18 cellular contexts compared by ENCODE assay signal in the genomic region with DNA sequence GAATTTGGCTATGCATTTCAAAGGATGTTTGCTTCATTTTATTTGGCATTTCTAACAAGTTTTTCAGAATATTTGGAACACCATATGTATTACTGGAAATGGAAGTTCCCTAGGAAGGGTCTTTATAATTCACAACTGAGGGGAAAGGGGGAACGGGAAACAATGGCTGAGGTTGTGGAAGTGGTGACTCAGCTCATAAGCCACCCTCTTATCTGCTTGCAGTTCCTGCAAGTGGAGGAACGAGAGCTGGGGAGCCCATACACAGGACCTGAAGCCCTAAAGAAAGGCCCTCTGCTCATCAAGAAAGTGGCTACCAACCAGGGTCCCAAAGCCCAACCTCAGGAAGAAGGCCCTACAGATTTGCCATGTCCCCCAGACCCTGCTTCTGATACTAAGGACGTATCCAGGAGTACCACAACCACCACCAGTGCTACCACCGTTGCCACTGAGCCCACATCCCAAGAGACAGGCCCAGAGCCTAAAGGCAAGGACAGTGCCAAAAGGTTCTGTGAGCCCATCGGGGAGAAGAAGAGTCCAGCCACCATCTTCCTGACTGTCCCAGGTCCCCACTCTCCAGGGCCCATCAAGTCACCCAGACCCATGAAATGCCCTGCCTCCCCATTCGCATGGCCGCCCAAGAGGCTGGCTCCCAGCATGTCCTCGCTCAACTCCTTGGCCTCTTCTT.
"Had no signal": no experiment of that assay in that cellular context is flagged by ENCODE, and none has a peak within 500 bp of the region (broad histone marks: within the 10 kb centered on the region; RNA-seq: fewer than 3 reads in every experiment).

No MANE protein-coding gene starts in this region.

- H3K36me3 ChIP-seq: left ventricle myocardium inferior, neutrophil, right lobe of liver, stomach, thoracic aorta had no signal

- H3K27ac ChIP-seq: left ventricle myocardium inferior, neutrophil, right lobe of liver, stomach, thoracic aorta had no signal

- H3K4me3 ChIP-seq: left ventricle myocardium inferior, lung, psoas muscle, right lobe of liver, stomach, thoracic aorta had no signal

- DNase-seq: erythroblast; glutamatergic neuron; left ventricle myocardium inferior; mesenchymal stem cell; naive B cell; nephron progenitor cell; psoas muscle; retina; right lobe of liver; stimulated activated CD4-positive, alpha-beta T cell treated with anti-CD3 and anti-CD28 coated beads, Interleukin-2, amount 100 ng/mL, for 24 hours; stimulated activated CD4-positive, alpha-beta T cell treated with anti-CD3 and anti-CD28 coated beads, Interleukin-4, amount 100 ng/mL, for 4 hours; stimulated activated naive CD4-positive, alpha-beta T cell; stomach; substantia nigra; trophoblast cell had no signal

- H3K4me1 ChIP-seq: right lobe of liver, stomach had no signal

- H3K9me3 ChIP-seq: left ventricle myocardium inferior, neutrophil, psoas muscle, right lobe of liver, stomach, thoracic aorta had no signal

- H3K27me3 ChIP-seq: neutrophil, right lobe of liver, stomach had no signal

- ATAC-seq: psoas muscle, right lobe of liver had no signal
